Comparison of ENCODE assay signal across 8 cellular contexts in the genomic region with DNA sequence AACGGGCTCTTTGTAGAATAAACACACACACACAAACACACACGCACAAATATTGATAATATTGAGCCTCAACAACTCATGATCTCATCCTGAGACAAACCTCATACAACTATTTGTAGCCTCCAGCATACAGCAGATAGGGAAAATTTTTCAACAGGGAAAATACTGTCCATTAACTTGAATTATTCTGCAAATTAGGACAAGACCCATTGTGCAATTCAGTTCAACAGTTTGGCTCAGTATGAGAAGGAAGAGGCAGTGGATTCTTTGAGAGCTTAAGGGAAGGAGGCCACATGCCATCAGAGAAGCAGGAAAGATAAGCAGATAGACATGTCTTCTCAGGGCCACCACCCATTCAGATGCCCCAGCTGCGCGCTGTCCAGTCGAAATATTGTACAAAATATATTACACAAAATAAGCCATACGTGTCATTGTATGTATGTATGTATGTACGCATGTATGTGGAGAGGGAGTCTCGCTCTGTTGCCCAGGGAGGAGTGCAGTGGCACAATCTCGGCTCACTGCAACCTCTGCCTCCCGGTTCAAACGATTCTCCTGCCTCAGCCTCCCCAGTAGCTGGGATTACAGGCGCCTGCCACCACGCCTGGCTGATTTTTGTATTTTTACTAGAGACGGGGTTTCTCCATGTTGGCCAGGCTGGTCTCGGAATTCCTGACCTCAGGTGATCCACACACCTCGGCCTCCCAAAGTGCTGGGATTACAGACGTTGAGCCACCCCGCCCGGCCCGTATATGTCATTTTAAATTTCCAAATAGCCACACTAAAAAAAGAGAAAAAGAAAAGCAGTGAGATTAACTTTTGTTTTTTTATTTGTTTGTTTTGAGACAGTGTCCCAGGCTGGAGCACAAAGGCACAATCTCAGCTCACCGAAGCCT. TPM values are rescaled to one million over a fixed set of nuclear protein-coding genes. Genes with fewer than 3 reads are reported as not detected.
A peak's percentile ranks its signal among the peaks of the same experiment; 100 is the strongest.
DNase-seq lines count a peak whose midpoint lies in the region; ATAC-seq and TF ChIP-seq lines count a peak whose summit lies in the region.

No MANE protein-coding gene starts in this region.

- no peak for TF ChIP-seq CTCF in AG04450 (IDR thresholded peaks at IDR 0.05; ENCODE audit: low read depth, low read length)
- TF ChIP-seq CTCF in HL-60 (IDR thresholded peaks at IDR 0.05; ENCODE audit: insufficient read depth, low read length), result no peak
- TF ChIP-seq CTCF in brain (conservative IDR thresholded peaks at IDR 0.05), result no peak

- H3K27ac Mint-ChIP-seq in brain, result peak overlapping the region; percentile 81 to 97 (median 88)

- H3K4me3 ChIP-seq in AG04450 (ENCODE audit: low read depth, low read length) (peak overlapping the region; percentile 81), HL-60 (replicated peaks; ENCODE audit: insufficient read depth, low read length) (peak overlapping the region; percentile 60), mucosa of stomach (ENCODE audit: low read length) (peak overlapping the region; percentile 70)

- H3K9ac ChIP-seq in mucosa of stomach (ENCODE audit: low read length), result peak overlapping the region; percentile 94

- peaks cover 82% of the 10 kb centered on the region for H3K4me1 Mint-ChIP-seq in brain

- POLR2A ChIA-PET in AG04450 (lab: Yijun Ruan, JAX), result interaction anchor here (1.1 kb wide), 1 partner anchor 11 kb away, joined by 6 read pairs; no protein-coding TSS in a partner anchor

- peaks cover 30% of the 10 kb centered on the region for H3K36me3 Mint-ChIP-seq in brain

- no peaks in the 10 kb centered on the region for H3K36me3 ChIP-seq in mucosa of stomach (ENCODE audit: control insufficient read depth, insufficient read depth, low read length)

- H3K27me3 ChIP-seq in AG04450 (ENCODE audit: control insufficient read depth, insufficient read depth, low read length), result no peaks in the 10 kb centered on the region
- H3K27me3 ChIP-seq in HL-60 (ENCODE audit: insufficient read depth, poor library complexity, severe bottlenecking), result no peaks in the 10 kb centered on the region
- H3K27me3 ChIP-seq in mucosa of stomach (ENCODE audit: control insufficient read depth, insufficient read depth, low read length), result no peaks in the 10 kb centered on the region

- H3K9me3 ChIP-seq in AG04450 (ENCODE audit: control insufficient read depth, insufficient read depth, low read length) (no peaks in the 10 kb centered on the region), mucosa of stomach (ENCODE audit: control insufficient read depth, low read length) (no peaks in the 10 kb centered on the region)

- peaks cover 57% of the 10 kb centered on the region for H3K4me1 ChIP-seq in mucosa of stomach (ENCODE audit: control insufficient read depth, insufficient read depth, low read length)

- H3K9me3 Mint-ChIP-seq in brain, result peaks cover 0 to 3% (median 0%) of the 10 kb centered on the region in 5 experiments

- H3K4me3 Mint-ChIP-seq in brain, result peak overlapping the region; percentile 88 to 95 (median 91)

- H3K27ac ChIP-seq in AG04450 (ENCODE audit: low read depth, low read length) (peak overlapping the region; percentile 31), HL-60 (replicated peaks) (peak overlapping the region; percentile 3; the same call in 1 of the 2 replicates)

- DNase-seq in AG04450 (ENCODE audit: low read depth, low spot score) (no peak), HL-60 (ENCODE audit: low read depth in 1 of 2, low spot score in 1 of 2) (peak in 1 of 2 experiments; percentile 19), middle frontal gyrus (ENCODE audit: extremely low spot score, low spot score) (no peak), NCI-H510A treated with DMSO at 0.1 percent for 48 hours (lab: John Stamatoyannopoulos, UW) (no peak), SKM-1 (lab: John Stamatoyannopoulos, UW; ENCODE audit: unreplicated experiment) (no peak)

- ATAC-seq in GM18511 (IDR thresholded peaks at IDR 0.05; ENCODE audit: unreplicated experiment), result no peak

- H3K27me3 Mint-ChIP-seq in brain, result peaks cover 9% of the 10 kb centered on the region

- CTCF ChIA-PET in AG04450 (lab: Charles Lee), result interaction anchor here (1.4 to 3.4 kb wide), 2 partner anchors 9 to 840 kb away, joined by 3 to 18 read pairs; no protein-coding TSS in a partner anchor

RNA-seq across cellular contexts. Expression of a gene that starts 1.8 kb away (rescaled TPM):
- polyA plus RNA-seq in AG04450 (2011; rRNA removed) (66.9 and 72.6 TPM in 2 replicates), brain (ENCODE audit: insufficient read depth, low read depth, low replicate concordance) (15.2 TPM)
- polyA minus RNA-seq in AG04450 (2011; rRNA and poly(A)+ RNA removed), result 32.0 and 40.6 TPM in 2 replicates

RNA-seq across cellular contexts. Expression of a gene that starts 52.6 kb away (rescaled TPM):
- polyA plus RNA-seq in AG04450 (2011; rRNA removed), result 35.8 and 37.7 TPM in 2 replicates
- polyA minus RNA-seq in AG04450 (2011; rRNA and poly(A)+ RNA removed), result 23.1 and 28.4 TPM in 2 replicates
- 19.8 TPM for polyA plus RNA-seq in brain (ENCODE audit: insufficient read depth, low read depth, low replicate concordance)

RNA-seq across cellular contexts. Expression of a gene that starts 56.1 kb away (rescaled TPM):
- 106 and 169 TPM in 2 replicates for polyA plus RNA-seq in AG04450 (2011; rRNA removed)
- polyA minus RNA-seq in AG04450 (2011; rRNA and poly(A)+ RNA removed), result 30.5 and 51.3 TPM in 2 replicates
- 66.8 TPM for polyA plus RNA-seq in brain (ENCODE audit: insufficient read depth, low read depth, low replicate concordance)
